ENCODE assay signal across 14 cellular contexts in the genomic region with DNA sequence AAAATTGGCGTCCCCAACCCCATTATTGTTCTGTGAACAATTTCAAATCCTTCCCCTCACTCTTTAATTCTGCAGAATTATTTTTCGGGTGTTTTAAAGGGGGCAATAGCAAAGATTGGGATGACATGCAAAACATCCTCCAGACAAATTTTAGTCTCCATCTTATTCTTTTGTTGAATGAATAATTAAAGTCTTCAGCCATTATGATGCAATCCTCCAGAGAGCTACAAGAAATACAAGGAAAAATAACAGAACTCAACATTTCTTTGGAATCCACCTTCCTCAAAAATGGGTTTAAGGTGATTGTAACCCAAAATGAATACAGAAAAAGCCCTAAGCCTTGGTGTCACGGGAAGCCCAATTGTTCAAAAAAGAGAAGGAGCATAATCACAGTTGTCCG. TPM values are rescaled to one million over a fixed set of nuclear protein-coding genes. Genes with fewer than 3 reads are reported as not detected.
A peak's percentile ranks its signal among the peaks of the same experiment; 100 is the strongest.
DNase-seq lines count a peak whose midpoint lies in the region; ATAC-seq and TF ChIP-seq lines count a peak whose summit lies in the region.
"Had no signal": no experiment of that assay in that cellular context is flagged by ENCODE, and none has a peak within 500 bp of the region (broad histone marks: within the 10 kb centered on the region; RNA-seq: fewer than 3 reads in every experiment).

No MANE protein-coding gene starts in this region.

- TF ChIP-seq CTCF in CD14-positive monocyte (IDR thresholded peaks at IDR 0.05) = no peak
- no peak for TF ChIP-seq CTCF in WTC11 (IDR thresholded peaks at IDR 0.05)
- no peak for TF ChIP-seq CTCF in esophagus squamous epithelium (IDR thresholded peaks at IDR 0.05)
- TF ChIP-seq CTCF in smooth muscle cell (IDR thresholded peaks at IDR 0.05; ENCODE audit: borderline replicate concordance, insufficient read depth, poor library complexity, severe bottlenecking) = no peak

- H3K27me3 Mint-ChIP-seq in CD14-positive monocyte (ENCODE audit: low read depth in 3 of 3) (no peaks in the 10 kb centered on the region), WTC11 (ENCODE audit: low read depth) (no peaks in the 10 kb centered on the region)
- H3K27me3 Mint-ChIP-seq in activated CD4-positive, alpha-beta memory T cell treated with anti-CD3 and anti-CD28 coated beads for 36 hours = no peaks in the 10 kb centered on the region

- no peak for TF ChIP-seq POLR2A in esophagus squamous epithelium (IDR thresholded peaks at IDR 0.05)

- no peak overlapping the region for H3K9ac ChIP-seq in smooth muscle cell (ENCODE audit: low read depth)
- H3K9ac ChIP-seq: GM23248 had no signal

- H3K4me1 Mint-ChIP-seq in CD14-positive monocyte (peaks cover 89% of the 10 kb centered on the region), WTC11 (peaks cover 30% of the 10 kb centered on the region)
- peaks cover 19% of the 10 kb centered on the region for H3K4me1 Mint-ChIP-seq in activated CD4-positive, alpha-beta memory T cell treated with anti-CD3 and anti-CD28 coated beads for 36 hours (ENCODE audit: low read depth)

- H3K36me3 ChIP-seq in esophagus squamous epithelium (no peaks in the 10 kb centered on the region), smooth muscle cell (ENCODE audit: low read depth) (no peaks in the 10 kb centered on the region)

- peak overlapping the region; percentile 1 for H3K4me2 ChIP-seq in smooth muscle cell

- 66 to 70% methylated on average over 4 of the region's 4 CpGs for WGBS in esophagus squamous epithelium, 2 donors
- WGBS in smooth muscle cell (ENCODE audit: low lambda C conversion rate) = 98% methylated on average over 4 of the region's 4 CpGs

- H4K20me1 ChIP-seq in smooth muscle cell (ENCODE audit: low read depth) = no peaks in the 10 kb centered on the region

- H3K9me3 ChIP-seq in esophagus squamous epithelium = no peaks in the 10 kb centered on the region
- no peaks in the 10 kb centered on the region for H3K9me3 ChIP-seq in smooth muscle cell (replicated peaks; ENCODE audit: low read depth)

- DNase-seq in CD14-positive monocyte (ENCODE audit: low spot score) = no peak
- no peak for DNase-seq in WTC11 (ENCODE audit: low spot score)
- DNase-seq in esophagus squamous epithelium (lab: John Stamatoyannopoulos, UW) = no peak
- no peak for DNase-seq in smooth muscle cell (lab: John Stamatoyannopoulos, UW; ENCODE audit: unreplicated experiment)
- no peak for DNase-seq in NCI-H524 treated with DMSO at 0.1 percent for 48 hours (lab: John Stamatoyannopoulos, UW)
- DNase-seq in activated CD4-positive, alpha-beta memory T cell treated with anti-CD3 and anti-CD28 coated beads for 36 hours = no peak
- DNase-seq in activated gamma-delta T cell (lab: John Stamatoyannopoulos, UW) = no peak
- DNase-seq: CD8-positive, alpha-beta memory T cell; DMS 273 treated with DMSO at 0.1 percent for 48 hours; NCI-H1105 treated with DMSO at 0.1 percent for 48 hours; NCI-H1930; NCI-H510A had no signal

- H3K4me3 ChIP-seq in esophagus squamous epithelium (no peak overlapping the region), smooth muscle cell (no peak overlapping the region)
- H3K4me3 ChIP-seq: GM23248 had no signal

- H2AFZ ChIP-seq in smooth muscle cell (ENCODE audit: low read depth) = no peak overlapping the region
- H2AFZ ChIP-seq: GM23248 had no signal

- peak overlapping the region; percentile 33 to 87 (median 76) for H3K27ac ChIP-seq in esophagus squamous epithelium
- H3K27ac ChIP-seq in smooth muscle cell (ENCODE audit: low read depth) = no peak overlapping the region
- H3K27ac ChIP-seq: GM23248 had no signal

- H3K36me3 Mint-ChIP-seq in CD14-positive monocyte = peaks cover 9 to 15% of the 10 kb centered on the region in 2 donors
- H3K36me3 Mint-ChIP-seq in WTC11 = no peaks in the 10 kb centered on the region
- H3K36me3 Mint-ChIP-seq in activated CD4-positive, alpha-beta memory T cell treated with anti-CD3 and anti-CD28 coated beads for 36 hours = no peaks in the 10 kb centered on the region

- POLR2A ChIA-PET in WTC11 (lab: Charles Lee) = no interaction called here
- POLR2A ChIA-PET in activated CD4-positive, alpha-beta memory T cell treated with anti-CD3 and anti-CD28 coated beads for 36 hours (lab: Charles Lee) = no interaction called here

- H3F3A ChIP-seq in smooth muscle cell (ENCODE audit: low read depth) = peaks cover 20% of the 10 kb centered on the region

- H3K9me3 Mint-ChIP-seq in CD14-positive monocyte = no peaks in the 10 kb centered on the region
- 0 out of 2 replicates have a peak, but pooled peaks cover 3% of the 10 kb centered on the region for H3K9me3 Mint-ChIP-seq in WTC11
- no peaks in the 10 kb centered on the region for H3K9me3 Mint-ChIP-seq in activated CD4-positive, alpha-beta memory T cell treated with anti-CD3 and anti-CD28 coated beads for 36 hours
- H3K9me3 Mint-ChIP-seq: CD8-positive, alpha-beta memory T cell had no signal

- CTCF ChIA-PET in WTC11 (lab: Charles Lee) = no interaction called here
- CTCF ChIA-PET in activated CD4-positive, alpha-beta memory T cell treated with anti-CD3 and anti-CD28 coated beads for 36 hours (lab: Charles Lee) = interaction anchor here (0.7 kb wide), 1 partner anchor 87 kb away, joined by 3 read pairs; no protein-coding TSS in a partner anchor

- intact Hi-C loops in CD14-positive monocyte (cut with micrococcal nuclease) = no loop called here
- intact Hi-C loops in esophagus squamous epithelium (cut with DNase I) = no loop called here
- intact Hi-C loops in activated CD4-positive, alpha-beta memory T cell treated with anti-CD3 and anti-CD28 coated beads for 36 hours (cut with micrococcal nuclease) = no loop called here

- H3K27me3 ChIP-seq in esophagus squamous epithelium (no peaks in the 10 kb centered on the region), smooth muscle cell (ENCODE audit: low read depth) (no peaks in the 10 kb centered on the region)

- ATAC-seq in WTC11 = no peak
- no peak for ATAC-seq in HG03521 (IDR thresholded peaks at IDR 0.05; ENCODE audit: unreplicated experiment)

- H3K4me3 Mint-ChIP-seq in CD14-positive monocyte (no peak overlapping the region), WTC11 (no peak overlapping the region)
- no peak overlapping the region for H3K4me3 Mint-ChIP-seq in activated CD4-positive, alpha-beta memory T cell treated with anti-CD3 and anti-CD28 coated beads for 36 hours
- H3K4me3 Mint-ChIP-seq: CD8-positive, alpha-beta memory T cell had no signal

- H3K27ac Mint-ChIP-seq in CD14-positive monocyte (peak overlapping the region; percentile 7 to 93 (median 80)), WTC11 (peak overlapping the region; percentile 32; the same call in 1 of the 2 replicates)
- H3K27ac Mint-ChIP-seq in activated CD4-positive, alpha-beta memory T cell treated with anti-CD3 and anti-CD28 coated beads for 36 hours = no peak overlapping the region

- H3K4me1 ChIP-seq in esophagus squamous epithelium (peaks cover 26 to 73% (median 36%) of the 10 kb centered on the region in 3 donors), smooth muscle cell (ENCODE audit: low read depth) (peaks cover 15% of the 10 kb centered on the region)

- H3K79me2 ChIP-seq in smooth muscle cell (ENCODE audit: low read depth) = peaks cover 23% of the 10 kb centered on the region

TF ChIP-seq in WTC11, 78 proteins besides CTCF, POLR2A, EP300 and RAD21 (continues in another document):
- TF ChIP-seq SOX15 (CRISPR knock-in tag; IDR thresholded peaks at IDR 0.05) (no peak), GABPB1 (CRISPR knock-in tag; IDR thresholded peaks at IDR 0.05) (no peak), ATF1 (CRISPR knock-in tag; IDR thresholded peaks at IDR 0.05) (no peak)
- TF ChIP-seq, protein P1, sequence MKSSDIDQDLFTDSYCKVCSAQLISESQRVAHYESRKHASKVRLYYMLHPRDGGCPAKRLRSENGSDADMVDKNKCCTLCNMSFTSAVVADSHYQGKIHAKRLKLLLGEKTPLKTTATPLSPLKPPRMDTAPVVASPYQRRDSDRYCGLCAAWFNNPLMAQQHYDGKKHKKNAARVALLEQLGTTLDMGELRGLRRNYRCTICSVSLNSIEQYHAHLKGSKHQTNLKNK (CRISPR knock-in tag; IDR thresholded peaks at IDR 0.05) = no peak
- TF ChIP-seq, protein P2, sequence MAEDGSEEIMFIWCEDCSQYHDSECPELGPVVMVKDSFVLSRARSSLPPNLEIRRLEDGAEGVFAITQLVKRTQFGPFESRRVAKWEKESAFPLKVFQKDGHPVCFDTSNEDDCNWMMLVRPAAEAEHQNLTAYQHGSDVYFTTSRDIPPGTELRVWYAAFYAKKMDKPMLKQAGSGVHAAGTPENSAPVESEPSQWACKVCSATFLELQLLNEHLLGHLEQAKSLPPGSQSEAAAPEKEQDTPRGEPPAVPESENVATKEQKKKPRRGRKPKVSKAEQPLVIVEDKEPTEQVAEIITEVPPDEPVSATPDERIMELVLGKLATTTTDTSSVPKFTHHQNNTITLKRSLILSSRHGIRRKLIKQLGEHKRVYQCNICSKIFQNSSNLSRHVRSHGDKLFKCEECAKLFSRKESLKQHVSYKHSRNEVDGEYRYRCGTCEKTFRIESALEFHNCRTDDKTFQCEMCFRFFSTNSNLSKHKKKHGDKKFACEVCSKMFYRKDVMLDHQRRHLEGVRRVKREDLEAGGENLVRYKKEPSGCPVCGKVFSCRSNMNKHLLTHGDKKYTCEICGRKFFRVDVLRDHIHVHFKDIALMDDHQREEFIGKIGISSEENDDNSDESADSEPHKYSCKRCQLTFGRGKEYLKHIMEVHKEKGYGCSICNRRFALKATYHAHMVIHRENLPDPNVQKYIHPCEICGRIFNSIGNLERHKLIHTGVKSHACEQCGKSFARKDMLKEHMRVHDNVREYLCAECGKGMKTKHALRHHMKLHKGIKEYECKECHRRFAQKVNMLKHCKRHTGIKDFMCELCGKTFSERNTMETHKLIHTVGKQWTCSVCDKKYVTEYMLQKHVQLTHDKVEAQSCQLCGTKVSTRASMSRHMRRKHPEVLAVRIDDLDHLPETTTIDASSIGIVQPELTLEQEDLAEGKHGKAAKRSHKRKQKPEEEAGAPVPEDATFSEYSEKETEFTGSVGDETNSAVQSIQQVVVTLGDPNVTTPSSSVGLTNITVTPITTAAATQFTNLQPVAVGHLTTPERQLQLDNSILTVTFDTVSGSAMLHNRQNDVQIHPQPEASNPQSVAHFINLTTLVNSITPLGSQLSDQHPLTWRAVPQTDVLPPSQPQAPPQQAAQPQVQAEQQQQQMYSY (CRISPR knock-in tag; IDR thresholded peaks at IDR 0.05) = no peak

RNA-seq across cellular contexts. Expression of a gene that starts 49.9 kb away (rescaled TPM):
- 10 to 100 TPM; 27.8 to 42.6 TPM for polyA plus RNA-seq in CD14-positive monocyte
- 24.7 to 25.8 TPM (median 25.2 TPM) in 3 replicates for total RNA-seq in WTC11 (2021)
- 100 to 1,000 TPM in 1 of 4 donors, 10 to 100 TPM in 3; 49.1 to 124 (median 61.1) TPM for total RNA-seq in esophagus squamous epithelium
- 68.0 and 68.3 TPM in 2 replicates for total RNA-seq in smooth muscle cell
- 40.9 and 49.5 TPM in 2 replicates for polyA plus RNA-seq in smooth muscle cell
- 100 to 1,000 TPM in 1 of 2 experiments, 10 to 100 TPM in 1; 94.4 to 102 TPM for total RNA-seq in activated CD4-positive, alpha-beta memory T cell treated with anti-CD3 and anti-CD28 coated beads for 36 hours
